Comparison of ENCODE assay signal across 1 cellular context in the genomic region with DNA sequence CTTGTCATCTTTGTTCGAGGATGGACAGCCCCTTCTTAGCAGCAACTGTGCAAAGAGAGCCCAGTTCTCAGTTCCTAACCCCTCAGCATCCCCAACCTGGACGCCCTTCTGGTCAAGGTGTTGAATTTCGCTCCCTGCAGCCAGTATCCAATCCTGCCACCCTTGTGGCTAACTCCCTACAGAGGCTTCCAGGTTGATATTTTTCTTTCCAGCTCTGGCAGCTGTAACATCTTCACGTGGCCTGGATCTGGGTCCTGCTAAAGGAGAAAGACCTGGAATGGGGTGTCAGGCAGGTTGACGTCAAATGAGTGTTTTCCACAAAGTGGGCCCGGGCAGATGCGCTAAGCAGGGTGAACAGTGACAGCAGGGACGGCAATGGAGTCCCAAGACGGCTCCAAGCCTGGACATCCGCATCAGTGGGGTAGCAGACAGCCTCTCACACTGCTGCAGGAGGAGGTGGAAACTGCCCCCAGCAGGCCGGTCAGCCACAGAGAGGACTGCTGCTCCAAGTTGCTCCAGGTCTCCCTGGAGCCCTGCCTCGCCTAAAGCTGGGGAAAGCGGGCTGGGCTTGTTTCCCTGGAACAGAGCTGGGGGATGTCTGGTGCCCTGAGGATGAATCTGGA.
TF ChIP-seq lines count a peak whose summit lies in the region.

No MANE protein-coding gene starts in this region.

TF ChIP-seq in WTC11, 78 proteins besides CTCF, POLR2A, EP300 and RAD21 (continued from another document):
- TF ChIP-seq, protein P1, sequence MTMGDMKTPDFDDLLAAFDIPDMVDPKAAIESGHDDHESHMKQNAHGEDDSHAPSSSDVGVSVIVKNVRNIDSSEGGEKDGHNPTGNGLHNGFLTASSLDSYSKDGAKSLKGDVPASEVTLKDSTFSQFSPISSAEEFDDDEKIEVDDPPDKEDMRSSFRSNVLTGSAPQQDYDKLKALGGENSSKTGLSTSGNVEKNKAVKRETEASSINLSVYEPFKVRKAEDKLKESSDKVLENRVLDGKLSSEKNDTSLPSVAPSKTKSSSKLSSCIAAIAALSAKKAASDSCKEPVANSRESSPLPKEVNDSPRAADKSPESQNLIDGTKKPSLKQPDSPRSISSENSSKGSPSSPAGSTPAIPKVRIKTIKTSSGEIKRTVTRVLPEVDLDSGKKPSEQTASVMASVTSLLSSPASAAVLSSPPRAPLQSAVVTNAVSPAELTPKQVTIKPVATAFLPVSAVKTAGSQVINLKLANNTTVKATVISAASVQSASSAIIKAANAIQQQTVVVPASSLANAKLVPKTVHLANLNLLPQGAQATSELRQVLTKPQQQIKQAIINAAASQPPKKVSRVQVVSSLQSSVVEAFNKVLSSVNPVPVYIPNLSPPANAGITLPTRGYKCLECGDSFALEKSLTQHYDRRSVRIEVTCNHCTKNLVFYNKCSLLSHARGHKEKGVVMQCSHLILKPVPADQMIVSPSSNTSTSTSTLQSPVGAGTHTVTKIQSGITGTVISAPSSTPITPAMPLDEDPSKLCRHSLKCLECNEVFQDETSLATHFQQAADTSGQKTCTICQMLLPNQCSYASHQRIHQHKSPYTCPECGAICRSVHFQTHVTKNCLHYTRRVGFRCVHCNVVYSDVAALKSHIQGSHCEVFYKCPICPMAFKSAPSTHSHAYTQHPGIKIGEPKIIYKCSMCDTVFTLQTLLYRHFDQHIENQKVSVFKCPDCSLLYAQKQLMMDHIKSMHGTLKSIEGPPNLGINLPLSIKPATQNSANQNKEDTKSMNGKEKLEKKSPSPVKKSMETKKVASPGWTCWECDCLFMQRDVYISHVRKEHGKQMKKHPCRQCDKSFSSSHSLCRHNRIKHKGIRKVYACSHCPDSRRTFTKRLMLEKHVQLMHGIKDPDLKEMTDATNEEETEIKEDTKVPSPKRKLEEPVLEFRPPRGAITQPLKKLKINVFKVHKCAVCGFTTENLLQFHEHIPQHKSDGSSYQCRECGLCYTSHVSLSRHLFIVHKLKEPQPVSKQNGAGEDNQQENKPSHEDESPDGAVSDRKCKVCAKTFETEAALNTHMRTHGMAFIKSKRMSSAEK (CRISPR knock-in tag; IDR thresholded peaks at IDR 0.05; ENCODE audit: borderline replicate concordance), result no peak
